8 cellular contexts compared by ENCODE assay signal in the genomic region with DNA sequence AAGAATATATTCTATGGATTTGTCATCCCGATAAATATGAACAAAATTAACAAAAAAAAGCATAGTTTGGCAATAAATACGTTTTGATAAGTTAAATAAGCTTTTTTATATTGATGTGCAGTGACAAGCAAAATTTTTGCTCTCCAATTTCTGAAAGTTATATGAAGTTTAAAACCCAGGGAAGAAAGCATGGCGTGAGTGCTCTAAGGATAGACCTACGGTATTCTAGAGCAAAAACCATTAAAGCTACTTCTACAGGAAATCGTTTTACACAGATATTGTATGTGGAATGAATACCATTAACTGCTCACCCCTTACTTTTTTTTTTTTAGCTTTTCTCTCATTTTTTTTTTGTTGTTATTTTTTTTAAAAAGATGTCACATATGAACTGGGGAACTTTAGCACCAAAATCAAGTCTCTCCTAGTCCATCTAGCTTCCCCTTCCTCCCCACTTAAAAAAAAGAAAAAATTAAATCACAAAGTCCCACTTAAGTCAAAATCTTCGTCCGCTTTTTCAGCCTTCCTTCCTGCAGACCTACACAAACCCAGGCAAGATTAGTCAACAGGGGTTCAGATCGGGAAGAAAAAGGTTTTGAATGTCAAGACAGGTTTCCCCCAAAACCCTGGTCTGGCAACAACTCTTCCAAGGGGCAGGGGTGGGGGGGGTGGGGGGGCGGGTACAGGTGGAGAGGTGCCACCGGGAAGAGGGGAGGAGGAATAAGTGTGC. TPM values are rescaled to one million over a fixed set of nuclear protein-coding genes. Genes with fewer than 3 reads are reported as not detected.
DNase-seq lines count a peak whose midpoint lies in the region; ATAC-seq, FAIRE-seq and TF ChIP-seq lines count a peak whose summit lies in the region.

No MANE protein-coding gene starts in this region.

- peaks cover 12% of the 10 kb centered on the region for H3K36me3 ChIP-seq in astrocyte (ENCODE audit: insufficient read depth, low read length)
- H3K36me3 ChIP-seq in thoracic aorta: peaks cover 19% of the 10 kb centered on the region
- H3K36me3 ChIP-seq in MM.1S (replicated peaks; ENCODE audit: insufficient read depth, low read length): no peaks in the 10 kb centered on the region; the same call in 1 of the 2 replicates

- no peaks in the 10 kb centered on the region for H3K27me3 Mint-ChIP-seq in activated CD4-positive, alpha-beta T cell treated with anti-CD3 and anti-CD28 coated beads, Interleukin-2, amount 10 ng/mL, durations not matched to agents 24 days and 14 days
- no peaks in the 10 kb centered on the region for H3K27me3 Mint-ChIP-seq in astrocyte (ENCODE audit: low read depth, unreplicated experiment)

- H2AFZ ChIP-seq in astrocyte (ENCODE audit: low read depth, low read length): no peak overlapping the region
- no peak overlapping the region for H2AFZ ChIP-seq in MM.1S (ENCODE audit: low read length)

- ATAC-seq in thoracic aorta (ENCODE audit: insufficient number of reproducible peaks, low FRiP score, low read depth) (no peak), GM19035 (IDR thresholded peaks at IDR 0.05; ENCODE audit: unreplicated experiment) (no peak)

- peak overlapping the region; percentile 93 for H3K4me3 Mint-ChIP-seq in activated CD4-positive, alpha-beta T cell treated with anti-CD3 and anti-CD28 coated beads, Interleukin-2, amount 10 ng/mL, durations not matched to agents 24 days and 14 days
- peak overlapping the region; percentile 77 for H3K4me3 Mint-ChIP-seq in astrocyte (ENCODE audit: unreplicated experiment)

- FAIRE-seq in astrocyte (lab: Jason Lieb, UNC): no peak

- peak overlapping the region; percentile 90 for H3K4me2 ChIP-seq in astrocyte (ENCODE audit: low read length)
- H3K4me2 ChIP-seq in MM.1S (ENCODE audit: low read depth, low read length): no peak overlapping the region

- intact Hi-C loops in activated CD4-positive, alpha-beta T cell treated with anti-CD3 and anti-CD28 coated beads, Interleukin-2, amount 10 ng/mL, durations not matched to agents 24 days and 14 days (cut with micrococcal nuclease): loop anchor here (1.0 kb wide), 2 partner anchors 73 to 124 kb away; no protein-coding TSS in a partner anchor
- intact Hi-C loops in lower leg skin (cut with DNase I; ENCODE audit: low total_unique reads): loop anchor here (5.0 to 10.0 kb wide), 3 partner anchors 81 to 541 kb away; no protein-coding TSS in a partner anchor

- H3K4me3 ChIP-seq in astrocyte (ENCODE audit: insufficient read depth, low read depth, low read length): peak overlapping the region; percentile 97
- H3K4me3 ChIP-seq in lower leg skin (ENCODE audit: low read depth, poor library complexity, severe bottlenecking): peak overlapping the region; percentile 97
- peak overlapping the region; percentile 96 for H3K4me3 ChIP-seq in thoracic aorta
- H3K4me3 ChIP-seq in MM.1S (ENCODE audit: low read length): no peak overlapping the region

- peaks cover 66% of the 10 kb centered on the region for H3K36me3 Mint-ChIP-seq in activated CD4-positive, alpha-beta T cell treated with anti-CD3 and anti-CD28 coated beads, Interleukin-2, amount 10 ng/mL, durations not matched to agents 24 days and 14 days (ENCODE audit: low read depth)
- peaks cover 12% of the 10 kb centered on the region for H3K36me3 Mint-ChIP-seq in astrocyte (ENCODE audit: low read depth, unreplicated experiment)

- no peaks in the 10 kb centered on the region for H3K9me2 ChIP-seq in MM.1S (replicated peaks; ENCODE audit: insufficient read depth, low read length)

- no peaks in the 10 kb centered on the region for H3K27me3 ChIP-seq in astrocyte (ENCODE audit: insufficient read depth, low read length)
- no peaks in the 10 kb centered on the region for H3K27me3 ChIP-seq in thoracic aorta (replicated peaks; ENCODE audit: insufficient read depth)
- H3K27me3 ChIP-seq in MM.1S (replicated peaks; ENCODE audit: insufficient read depth, low read length): no peaks in the 10 kb centered on the region

- H3K9me3 ChIP-seq in astrocyte (ENCODE audit: insufficient read depth, low read depth, low read length): no peaks in the 10 kb centered on the region
- no peaks in the 10 kb centered on the region for H3K9me3 ChIP-seq in thoracic aorta
- H3K9me3 ChIP-seq in MM.1S (replicated peaks; ENCODE audit: insufficient read depth, low read length): no peaks in the 10 kb centered on the region

- H3F3A ChIP-seq in MM.1S (ENCODE audit: insufficient read depth, low read length): peaks cover 2% of the 10 kb centered on the region; the same call in 1 of the 2 replicates

- TF ChIP-seq CTCF in astrocyte (IDR thresholded peaks at IDR 0.05; ENCODE audit: insufficient read depth, low read depth, low read length): no peak
- no peak for TF ChIP-seq CTCF in lower leg skin (IDR thresholded peaks at IDR 0.05)
- no peak for TF ChIP-seq CTCF in thoracic aorta (IDR thresholded peaks at IDR 0.05)
- no peak for TF ChIP-seq CTCF in MM.1S (IDR thresholded peaks at IDR 0.05; ENCODE audit: low read length)

- DNase-seq in activated CD4-positive, alpha-beta T cell treated with anti-CD3 and anti-CD28 coated beads, Interleukin-2, amount 10 ng/mL, durations not matched to agents 24 days and 14 days: no peak
- DNase-seq in activated CD4-positive, alpha-beta T cell treated with anti-CD3 and anti-CD28 coated beads, Interleukin-2, amount 50 U/mL, for 1 hour: no peak
- DNase-seq in astrocyte (ENCODE audit: low read depth) (no peak), lower leg skin (ENCODE audit: low spot score in 2 of 2) (no peak), thoracic aorta (ENCODE audit: low spot score) (no peak), MM.1S (no peak), NCI-H510A (lab: John Stamatoyannopoulos, UW) (no peak)

- WGBS in lower leg skin, 2 donors: 10% methylated on average over 9 to 10 of the region's 10 CpGs

- peaks cover 47% of the 10 kb centered on the region for H3K4me1 ChIP-seq in astrocyte (ENCODE audit: insufficient read depth, low read length)
- H3K4me1 ChIP-seq in thoracic aorta (ENCODE audit: control insufficient read depth in 1 of 2, low read depth in 2 of 2): peaks cover 14 to 48% of the 10 kb centered on the region in 2 donors
- H3K4me1 ChIP-seq in MM.1S (ENCODE audit: low read length): no peaks in the 10 kb centered on the region

- H3K9me3 Mint-ChIP-seq in activated CD4-positive, alpha-beta T cell treated with anti-CD3 and anti-CD28 coated beads, Interleukin-2, amount 10 ng/mL, durations not matched to agents 24 days and 14 days: no peaks in the 10 kb centered on the region
- H3K9me3 Mint-ChIP-seq in astrocyte (ENCODE audit: unreplicated experiment): peaks cover 2% of the 10 kb centered on the region

- peaks cover 64% of the 10 kb centered on the region for H3K4me1 Mint-ChIP-seq in activated CD4-positive, alpha-beta T cell treated with anti-CD3 and anti-CD28 coated beads, Interleukin-2, amount 10 ng/mL, durations not matched to agents 24 days and 14 days
- peaks cover 35% of the 10 kb centered on the region for H3K4me1 Mint-ChIP-seq in astrocyte (ENCODE audit: low read depth, unreplicated experiment)

- H3K27ac ChIP-seq in astrocyte (ENCODE audit: low read depth, low read length) (peak overlapping the region; percentile 43), thoracic aorta (peak overlapping the region; percentile 71 to 99), MM.1S (ENCODE audit: low read length) (no peak overlapping the region)

- TF ChIP-seq POLR2A in lower leg skin (IDR thresholded peaks at IDR 0.05): no peak

- peak overlapping the region; percentile 100 for H3K27ac Mint-ChIP-seq in activated CD4-positive, alpha-beta T cell treated with anti-CD3 and anti-CD28 coated beads, Interleukin-2, amount 10 ng/mL, durations not matched to agents 24 days and 14 days
- peak overlapping the region; percentile 86 for H3K27ac Mint-ChIP-seq in astrocyte (ENCODE audit: unreplicated experiment)

- H3K9ac ChIP-seq in astrocyte (ENCODE audit: low read length) (peak overlapping the region; percentile 99), MM.1S (ENCODE audit: low read length) (no peak overlapping the region)

- H3K79me2 ChIP-seq in astrocyte (ENCODE audit: insufficient read depth, low read length) (peaks cover 48% of the 10 kb centered on the region), MM.1S (ENCODE audit: low read length) (peaks cover 30% of the 10 kb centered on the region)

- H4K20me1 ChIP-seq in astrocyte (ENCODE audit: insufficient read depth, low read length) (peaks cover 44% of the 10 kb centered on the region), MM.1S (ENCODE audit: insufficient read depth, low read length) (no peaks in the 10 kb centered on the region)

RNA-seq across cellular contexts. Expression of gene ZFP36L1, which starts 4.4 kb away (rescaled TPM):
- 106 TPM in 2 replicates for total RNA-seq in activated CD4-positive, alpha-beta T cell treated with anti-CD3 and anti-CD28 coated beads, Interleukin-2, amount 10 ng/mL, durations not matched to agents 24 days and 14 days
- total RNA-seq in astrocyte: 210 and 219 TPM in 2 replicates
- 1,000 to 10,000 TPM in 1 of 4 donors, 100 to 1,000 TPM in 3; 466 to 2,618 (median 922) TPM for total RNA-seq in lower leg skin
- 100 to 1,000 TPM; 233 to 326 TPM for total RNA-seq in thoracic aorta
